In the genomic region with DNA sequence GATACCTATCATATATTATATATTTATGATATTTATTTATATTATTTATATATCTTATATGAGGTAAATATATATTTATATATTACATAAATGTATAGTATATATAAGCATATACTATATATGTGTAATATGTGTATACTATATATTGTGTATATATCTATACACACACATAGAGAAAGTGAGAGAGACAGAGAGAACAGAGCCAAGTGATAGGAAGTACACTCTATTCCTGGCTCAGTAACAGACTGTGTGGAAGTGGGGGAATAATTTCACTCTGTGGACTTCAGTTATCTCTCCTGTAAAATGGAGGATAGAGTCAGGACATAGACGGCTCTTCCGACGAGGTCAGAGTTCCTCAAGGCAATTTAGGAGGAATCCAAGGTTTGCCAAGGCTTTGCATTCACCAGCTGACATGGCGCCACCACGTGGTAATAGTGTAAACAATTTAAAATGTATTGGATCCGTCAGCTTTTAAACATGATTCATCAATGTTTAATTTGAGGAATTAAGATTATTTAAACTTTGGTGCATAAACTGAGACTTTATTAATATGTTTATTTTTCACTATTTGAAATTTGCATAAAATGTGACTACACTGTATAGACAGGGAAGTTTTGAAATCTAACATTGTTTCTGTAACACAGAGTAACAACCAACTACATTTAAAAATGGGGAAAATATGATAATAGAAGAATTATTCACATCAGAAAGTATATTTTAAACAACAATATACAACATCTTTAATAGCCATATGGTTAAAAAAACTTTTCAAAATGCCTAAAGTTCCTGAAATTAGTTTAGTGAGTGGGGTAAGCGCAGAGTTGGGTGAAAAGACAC, we compare ENCODE assay signal across 8 cellular contexts.
DNase-seq lines count a peak whose midpoint lies in the region; ATAC-seq, FAIRE-seq and TF ChIP-seq lines count a peak whose summit lies in the region.

No MANE protein-coding gene starts in this region.

- POLR2A ChIA-PET in AG04449 (lab: Yijun Ruan, JAX): no interaction called here

- CTCF ChIA-PET in AG04449 (lab: Yijun Ruan, JAX): interaction anchor here (0.7 to 1.0 kb wide), 7 partner anchors 13 to 339 kb away, joined by 3 to 7 read pairs (median 3); no protein-coding TSS in a partner anchor

- intact Hi-C loops in psoas muscle (cut with DNase I) (loop anchor here in 1 of 2 donors (10.0 kb wide), 1 partner anchor 342 kb away; no protein-coding TSS in a partner anchor), sigmoid colon (cut with DNase I) (loop anchor here (10.0 kb wide), 1 partner anchor 342 kb away; no protein-coding TSS in a partner anchor)

- H3K9me3 ChIP-seq in psoas muscle (no peaks in the 10 kb centered on the region), sigmoid colon (no peaks in the 10 kb centered on the region)

- H3K4me1 ChIP-seq in psoas muscle (no peaks in the 10 kb centered on the region), sigmoid colon (peaks cover 0 to 5% (median 0%) of the 10 kb centered on the region in 4 donors)

- H3K4me3 ChIP-seq in AG04449 (ENCODE audit: low read depth, low read length) (no peak overlapping the region), psoas muscle (no peak overlapping the region), sigmoid colon (no peak overlapping the region)

- TF ChIP-seq POLR2A in sigmoid colon (IDR thresholded peaks at IDR 0.05): no peak

- 16 to 20% (median 19%) methylated on average over 7 of the region's 7 CpGs for WGBS in psoas muscle, 3 donors
- 14 to 16% methylated on average over 7 of the region's 7 CpGs for WGBS in sigmoid colon, 2 donors

- TF ChIP-seq CTCF in AG04449 (IDR thresholded peaks at IDR 0.05; ENCODE audit: insufficient read depth, low read length, missing control alignments): peak; percentile 55
- peak; percentile 62 for TF ChIP-seq CTCF in GM12872 (IDR thresholded peaks at IDR 0.05; ENCODE audit: insufficient read depth, low read depth, low read length)
- peak; percentile 54 for TF ChIP-seq CTCF in psoas muscle (IDR thresholded peaks at IDR 0.05)
- no peak for TF ChIP-seq CTCF in sigmoid colon (IDR thresholded peaks at IDR 0.05)

- H3K27me3 ChIP-seq in psoas muscle (ENCODE audit: insufficient read depth in 3 of 3, low read length in 2 of 3) (peaks cover 0 to 3% (median 0%) of the 10 kb centered on the region in 3 donors), sigmoid colon (no peaks in the 10 kb centered on the region)

- DNase-seq in AG04449 (ENCODE audit: low read depth, low spot score): no peak
- DNase-seq in NCI-H69 (lab: John Stamatoyannopoulos, UW): peak; percentile 71
- DNase-seq in activated CD8-positive, alpha-beta memory T cell treated with anti-CD3 and anti-CD28 coated beads, Interleukin-2, amount 50 U/mL, for 1 hour (ENCODE audit: extremely low read depth): peak; percentile 4
- no peak for DNase-seq in frontal cortex (ENCODE audit: low spot score in 2 of 2)
- DNase-seq in psoas muscle: no peak
- DNase-seq in sigmoid colon: no peak

- ATAC-seq in HG02885 (IDR thresholded peaks at IDR 0.05; ENCODE audit: poor library complexity, unreplicated experiment) (peak; percentile 84), psoas muscle (peak in 2 of 4 donors; percentile 52 to 54)

- peak; percentile 78 for FAIRE-seq in frontal cortex (lab: Jason Lieb, UNC)

- H3K27ac ChIP-seq in psoas muscle (no peak overlapping the region), sigmoid colon (no peak overlapping the region)

- TF ChIP-seq EP300 in sigmoid colon (IDR thresholded peaks at IDR 0.05): no peak

- H3K36me3 ChIP-seq in psoas muscle (ENCODE audit: insufficient read depth in 1 of 2, low read depth in 1 of 2) (no peaks in the 10 kb centered on the region), sigmoid colon (no peaks in the 10 kb centered on the region)

Comparison
In these comparisons a context has a peak if more than half of its experiments do, and no peak if none do; other contexts are left out.
1. DNase-seq: peak in NCI-H69 (single experiment) and activated CD8-positive, alpha-beta memory T cell treated with anti-CD3 and anti-CD28 coated beads, Interleukin-2, amount 50 U/mL, for 1 hour (single experiment); none in AG04449 (single experiment), frontal cortex (0 of 2), psoas muscle (0 of 2) and sigmoid colon (single experiment).
2. CTCF ChIP-seq: peak in AG04449 (single experiment), GM12872 (single experiment) and psoas muscle (single experiment); none in sigmoid colon (0 of 4).